Comparison of ENCODE assay signal across 3 cellular contexts in genomic region chr1:46367701-46368100, GRCh38. TPM values are rescaled to one million over a fixed set of nuclear protein-coding genes. Genes with fewer than 3 reads are reported as not detected.
A peak's percentile ranks its signal among the peaks of the same experiment; 100 is the strongest.
DNase-seq lines count a peak whose midpoint lies in the region; TF ChIP-seq lines count a peak whose summit lies in the region.
"Not testable (repeated sequence)": the region's sequence is repeated elsewhere in the genome, so short reads cannot be mapped to it uniquely, and the experiment has no call there.
"Had no signal": no experiment of that assay in that cellular context is flagged by ENCODE, and none has a peak within 500 bp of the region (broad histone marks: within the 10 kb centered on the region; RNA-seq: fewer than 3 reads in every experiment).

No MANE protein-coding gene starts in this region.

- peak; percentile 64 to 72 for DNase-seq in thyroid gland

- intact Hi-C loops in thyroid gland (cut with DNase I) = not testable (repeated sequence)

- not testable (repeated sequence) for TF ChIP-seq POLR2A in thyroid gland (IDR thresholded peaks at IDR 0.05)

- not testable (repeated sequence) for H3K4me3 Mint-ChIP-seq in stimulated activated naive CD8-positive, alpha-beta T cell treated with anti-CD3 and anti-CD28 coated beads, Interleukin-15, Interleukin-2, amounts not matched to agents 100 ng/mL and 50 ng/mL, for 24 hours

- peaks cover 11% of the 10 kb centered on the region for H3K4me1 Mint-ChIP-seq in stimulated activated naive CD8-positive, alpha-beta T cell treated with anti-CD3 and anti-CD28 coated beads, Interleukin-15, Interleukin-2, amounts not matched to agents 100 ng/mL and 50 ng/mL, for 24 hours (ENCODE audit: low read depth)

- not testable (repeated sequence) for TF ChIP-seq CTCF in thyroid gland (IDR thresholded peaks at IDR 0.05)

- not testable (repeated sequence) for H3K9me3 ChIP-seq in thyroid gland

- not testable (repeated sequence) for H3K36me3 ChIP-seq in thyroid gland

- peak overlapping the region; percentile 82 to 84 (median 84) for H3K27ac ChIP-seq in thyroid gland

- H3K27me3 Mint-ChIP-seq in stimulated activated naive CD8-positive, alpha-beta T cell treated with anti-CD3 and anti-CD28 coated beads, Interleukin-15, Interleukin-2, amounts not matched to agents 100 ng/mL and 50 ng/mL, for 24 hours = not testable (repeated sequence)

- 34 to 56% methylated on average over 8 of the region's 8 CpGs for WGBS in thyroid gland, 2 donors

- not testable (repeated sequence) for H3K27me3 ChIP-seq in thyroid gland

- H3K9me3 Mint-ChIP-seq in stimulated activated naive CD8-positive, alpha-beta T cell treated with anti-CD3 and anti-CD28 coated beads, Interleukin-15, Interleukin-2, amounts not matched to agents 100 ng/mL and 50 ng/mL, for 24 hours = not testable (repeated sequence)

- peaks cover 42 to 51% of the 10 kb centered on the region in 2 donors for H3K4me1 ChIP-seq in thyroid gland

- H3K36me3 Mint-ChIP-seq in stimulated activated naive CD8-positive, alpha-beta T cell treated with anti-CD3 and anti-CD28 coated beads, Interleukin-15, Interleukin-2, amounts not matched to agents 100 ng/mL and 50 ng/mL, for 24 hours (ENCODE audit: low read depth) = peaks cover 47% of the 10 kb centered on the region

- H3K27ac Mint-ChIP-seq in stimulated activated naive CD8-positive, alpha-beta T cell treated with anti-CD3 and anti-CD28 coated beads, Interleukin-15, Interleukin-2, amounts not matched to agents 100 ng/mL and 50 ng/mL, for 24 hours = peak overlapping the region; percentile 21

- not testable (repeated sequence) for H3K4me3 ChIP-seq in thyroid gland (replicated peaks in 1 of 3)

RNA-seq across cellular contexts. Expression of gene FAAH, which starts 26.4 kb away (rescaled TPM):
- total RNA-seq in thyroid gland = 100 to 1,000 TPM; 103 to 199 (median 152) TPM
- total RNA-seq: A172 had no signal

RNA-seq across cellular contexts. Expression of gene NSUN4, which starts 27.1 kb away (rescaled TPM):
- 10 to 100 TPM; 23.4 to 40.0 (median 34.9) TPM for total RNA-seq in thyroid gland
